ENCODE assay signal across 10 cellular contexts in the genomic region with DNA sequence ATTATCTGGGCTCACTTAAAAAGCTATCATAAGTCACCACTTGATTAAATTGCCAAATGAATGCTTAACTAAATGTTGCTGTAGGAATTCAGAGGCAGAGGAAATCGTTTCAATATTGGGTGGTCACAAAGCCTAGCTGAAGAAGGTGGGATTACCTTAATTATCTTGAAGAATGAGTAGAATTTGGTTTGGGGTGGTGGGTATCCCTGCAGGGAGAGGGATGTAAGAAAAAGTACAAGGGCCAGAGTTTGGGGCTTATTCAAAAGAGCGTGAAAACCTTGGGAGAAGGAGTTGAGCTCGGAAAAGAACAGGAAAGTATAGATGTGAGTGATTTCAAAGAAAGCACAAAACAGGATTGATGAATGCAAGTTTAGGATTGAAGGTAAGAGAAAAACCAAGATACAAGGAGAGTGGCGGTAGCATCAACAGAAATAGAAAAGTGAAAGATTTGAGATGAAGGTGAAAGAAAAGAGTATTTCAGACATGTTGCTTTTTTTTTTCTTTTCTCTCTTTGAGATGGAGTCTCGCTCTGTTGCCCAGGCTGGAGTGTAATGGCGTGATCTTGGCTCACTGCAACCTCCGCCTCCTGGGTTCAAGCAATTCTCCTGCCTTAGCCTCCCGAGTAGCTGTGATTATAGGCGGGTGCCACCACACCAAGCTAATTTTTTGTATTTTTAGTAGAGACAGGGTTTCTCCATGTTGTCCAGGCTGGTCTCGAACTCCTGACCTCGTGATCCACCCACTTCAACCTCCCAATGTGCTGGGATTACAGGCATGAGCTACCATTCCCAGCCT. TPM values are rescaled to one million over a fixed set of nuclear protein-coding genes. Genes with fewer than 3 reads are reported as not detected.
DNase-seq lines count a peak whose midpoint lies in the region; ATAC-seq and TF ChIP-seq lines count a peak whose summit lies in the region.
"Had no signal": no experiment of that assay in that cellular context is flagged by ENCODE, and none has a peak within 500 bp of the region (broad histone marks: within the 10 kb centered on the region; RNA-seq: fewer than 3 reads in every experiment).

No MANE protein-coding gene starts in this region.

- H3K36me3 Mint-ChIP-seq in activated T-cell treated with anti-CD3 and anti-CD28 coated beads, Interleukin-2, amount 50 U/mL, for 24 hours (ENCODE audit: low read depth) = peaks cover 24% of the 10 kb centered on the region

- WGBS in psoas muscle, 3 donors = 89 to 92% (median 90%) methylated on average over 11 of the region's 11 CpGs

- H3K36me3 ChIP-seq in SJCRH30 = peaks cover 9% of the 10 kb centered on the region
- peaks cover 0 to 15% of the 10 kb centered on the region in 2 donors for H3K36me3 ChIP-seq in psoas muscle (ENCODE audit: insufficient read depth in 1 of 2, low read depth in 1 of 2)
- H3K36me3 ChIP-seq: prostate gland had no signal

- TF ChIP-seq CTCF in epithelial cell of esophagus (IDR thresholded peaks at IDR 0.05; ENCODE audit: insufficient read depth, low read depth, low read length, missing control alignments) = no peak
- no peak for TF ChIP-seq CTCF in psoas muscle (IDR thresholded peaks at IDR 0.05)

- no peaks in the 10 kb centered on the region for H3K27me3 Mint-ChIP-seq in activated T-cell treated with anti-CD3 and anti-CD28 coated beads, Interleukin-2, amount 50 U/mL, for 24 hours

- DNase-seq in activated T-cell treated with anti-CD3 and anti-CD28 coated beads, Interleukin-2, amount 50 U/mL, for 24 hours = no peak
- DNase-seq in activated T-cell treated with anti-CD3 and anti-CD28 coated beads for 4 hours (no peak), SJCRH30 (no peak), epithelial cell of esophagus (ENCODE audit: low read depth) (no peak), psoas muscle (no peak), NCI-H524 treated with DMSO at 0.1 percent for 48 hours (lab: John Stamatoyannopoulos, UW) (no peak), left cardiac atrium (no peak)
- DNase-seq: anterior cingulate cortex had no signal

- H3K4me3 ChIP-seq in SJCRH30 (peak overlapping the region; percentile 73), epithelial cell of esophagus (ENCODE audit: low read length) (peak overlapping the region; percentile 95), psoas muscle (peak overlapping the region; percentile 99)

- no peak for ATAC-seq in psoas muscle
- ATAC-seq in HG03135 (IDR thresholded peaks at IDR 0.05; ENCODE audit: unreplicated experiment) = no peak
- no peak for ATAC-seq in left cardiac atrium

- peak overlapping the region; percentile 94 for H3K4me3 Mint-ChIP-seq in activated T-cell treated with anti-CD3 and anti-CD28 coated beads, Interleukin-2, amount 50 U/mL, for 24 hours

- intact Hi-C loops in psoas muscle (cut with DNase I) = loop anchor here in 1 of 2 donors (10.0 kb wide), 1 partner anchor 703 kb away; the partner anchor contains the start of genes PPP2R3C and PRORP
- intact Hi-C loops in left cardiac atrium (cut with DNase I) = no loop called here

- H3K27ac ChIP-seq in SJCRH30 (no peak overlapping the region), psoas muscle (no peak overlapping the region)

- no peak overlapping the region for H3K27ac Mint-ChIP-seq in activated T-cell treated with anti-CD3 and anti-CD28 coated beads, Interleukin-2, amount 50 U/mL, for 24 hours

- H3K4me1 Mint-ChIP-seq in activated T-cell treated with anti-CD3 and anti-CD28 coated beads, Interleukin-2, amount 50 U/mL, for 24 hours (ENCODE audit: low read depth) = peaks cover 26% of the 10 kb centered on the region

- H3K9me3 Mint-ChIP-seq in activated T-cell treated with anti-CD3 and anti-CD28 coated beads, Interleukin-2, amount 50 U/mL, for 24 hours = no peaks in the 10 kb centered on the region

- H3K27me3 ChIP-seq in SJCRH30 (no peaks in the 10 kb centered on the region), psoas muscle (ENCODE audit: insufficient read depth in 3 of 3, low read length in 2 of 3) (no peaks in the 10 kb centered on the region)

- H3K9me3 ChIP-seq in SJCRH30 (replicated peaks) (no peaks in the 10 kb centered on the region), psoas muscle (no peaks in the 10 kb centered on the region)
- H3K9me3 ChIP-seq: prostate gland had no signal

- no peaks in the 10 kb centered on the region for H3K4me1 ChIP-seq in SJCRH30
- H3K4me1 ChIP-seq in psoas muscle = peaks cover 4% of the 10 kb centered on the region
- H3K4me1 ChIP-seq: prostate gland had no signal

RNA-seq across cellular contexts. Expression of gene BRMS1L, which starts 1.7 kb away (rescaled TPM):
- total RNA-seq in SJCRH30 (2014; rRNA removed; shearing (Covaris generic)) = 19.7 and 19.9 TPM in 2 replicates
- 10 to 100 TPM in 2 of 4 donors, 1 to 10 TPM in 2; 8.3 to 14.2 (median 9.8) TPM for total RNA-seq in psoas muscle
- 10 to 100 TPM in 1 of 3 donors, 1 to 10 TPM in 2; 5.3 to 15.9 (median 8.5) TPM for polyA plus RNA-seq in psoas muscle
- 10 to 100 TPM in 1 of 2 donors, 1 to 10 TPM in 1; 9.7 to 15.3 TPM for total RNA-seq in left cardiac atrium

RNA-seq across cellular contexts. Expression of gene RALGAPA1, which starts 18.8 kb away (rescaled TPM):
- total RNA-seq in SJCRH30 (2014; rRNA removed; shearing (Covaris generic)) = 25.9 and 27.2 TPM in 2 replicates
- 10 to 100 TPM; 28.0 to 40.1 (median 35.2) TPM for total RNA-seq in psoas muscle
- polyA plus RNA-seq in psoas muscle = 10 to 100 TPM in 1 of 3 donors, 1 to 10 TPM in 2; 4.3 to 12.7 (median 8.7) TPM
- 10 to 100 TPM; 30.4 to 40.8 TPM for total RNA-seq in left cardiac atrium
